In the genomic region with DNA sequence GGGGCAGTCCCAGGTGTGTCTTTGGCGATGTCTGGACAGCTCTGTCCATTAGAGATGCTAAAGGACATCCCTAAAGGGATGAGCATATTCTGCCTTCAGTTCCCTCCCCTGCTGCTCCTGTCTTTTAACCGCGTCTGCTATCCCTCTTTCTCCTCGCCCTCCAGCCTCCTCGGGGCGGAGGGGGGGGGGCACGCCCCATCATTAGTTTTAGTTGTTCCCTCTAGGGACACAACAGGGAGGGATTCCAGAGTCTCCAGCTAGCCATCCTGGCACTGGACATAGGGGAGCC, we compare ENCODE assay signal across 8 cellular contexts. TPM values are rescaled to one million over a fixed set of nuclear protein-coding genes. Genes with fewer than 3 reads are reported as not detected.
DNase-seq lines count a peak whose midpoint lies in the region; ATAC-seq and TF ChIP-seq lines count a peak whose summit lies in the region.

No MANE protein-coding gene starts in this region.

- peak overlapping the region; percentile 76 for H3K4me3 ChIP-seq in CD8-positive, alpha-beta T cell (ENCODE audit: low read depth, low read length)
- H3K4me3 ChIP-seq in PC-3 (ENCODE audit: low read length) (peak overlapping the region; percentile 84), epithelial cell of esophagus (ENCODE audit: low read length) (peak overlapping the region; percentile 71), ovary (peak overlapping the region; percentile 52)

- H3K9me3 ChIP-seq in CD8-positive, alpha-beta T cell (ENCODE audit: low read length): no peaks in the 10 kb centered on the region
- H3K9me3 ChIP-seq in PC-3 (ENCODE audit: low read length) (no peaks in the 10 kb centered on the region), ovary (no peaks in the 10 kb centered on the region)

- H3K9ac ChIP-seq in PC-3 (ENCODE audit: low read length): peak overlapping the region; percentile 92

- POLR2A ChIA-PET in CD8-positive, alpha-beta T cell (lab: Charles Lee): interaction anchor here (1.0 to 2.0 kb wide), 2 partner anchors 11 to 12 kb away, joined by 3 to 4 read pairs; no protein-coding TSS in a partner anchor
- POLR2A ChIA-PET in PC-3 (lab: Charles Lee; ENCODE audit: unreplicated experiment): interaction anchor here (0.7 kb wide), 1 partner anchor 10 kb away, joined by 13 read pairs; no protein-coding TSS in a partner anchor

- no peak for ATAC-seq in CD8-positive, alpha-beta T cell
- ATAC-seq in PC-3 (peak; percentile 5), HG02763 (IDR thresholded peaks at IDR 0.05; ENCODE audit: unreplicated experiment) (no peak), GM19035 (IDR thresholded peaks at IDR 0.05; ENCODE audit: unreplicated experiment) (no peak)

- H3K36me3 ChIP-seq in CD8-positive, alpha-beta T cell (ENCODE audit: insufficient read depth, low read length): peaks cover 14% of the 10 kb centered on the region
- H3K36me3 ChIP-seq in PC-3 (ENCODE audit: low read depth, low read length) (peaks cover 26% of the 10 kb centered on the region), ovary (no peaks in the 10 kb centered on the region)

- no peaks in the 10 kb centered on the region for H3K9me3 Mint-ChIP-seq in CD8-positive, alpha-beta T cell

- no peaks in the 10 kb centered on the region for H4K20me1 ChIP-seq in PC-3 (ENCODE audit: low read length)

- in situ Hi-C loops in GM13977 (cut with MboI; ENCODE audit: low pct_unique_long_range_greater_than_20kb, low sequenced_read_pairs, unreplicated experiment): loop anchor here (25.0 kb wide), 1 partner anchor 622 kb away; no protein-coding TSS in a partner anchor

- intact Hi-C loops in CD8-positive, alpha-beta T cell (cut with DNase I, micrococcal nuclease): loop anchor here (5.0 to 10.0 kb wide), 5 partner anchors 1033 to 1896 kb away; a partner anchor contains a TSS
- intact Hi-C loops in PC-3 (cut with micrococcal nuclease) (loop anchor here (5.0 kb wide), 3 partner anchors 72 to 297 kb away; no protein-coding TSS in a partner anchor), ovary (cut with DNase I) (loop anchor here in 2 of 4 donors (5.0 kb wide), 1 partner anchor 227 kb away; no protein-coding TSS in a partner anchor)

- peak overlapping the region; percentile 88 for H3K4me3 Mint-ChIP-seq in CD8-positive, alpha-beta T cell

- no peak for TF ChIP-seq EP300 in ovary (IDR thresholded peaks at IDR 0.05)

- peak overlapping the region; percentile 97 for H3K4me2 ChIP-seq in PC-3 (ENCODE audit: low read length)

- H3K4me1 ChIP-seq in CD8-positive, alpha-beta T cell (ENCODE audit: insufficient read depth, low read length): peaks cover 24% of the 10 kb centered on the region
- H3K4me1 ChIP-seq in PC-3 (ENCODE audit: insufficient read depth, low read length) (peaks cover 33% of the 10 kb centered on the region), ovary (ENCODE audit: insufficient read depth) (no peaks in the 10 kb centered on the region)

- peak overlapping the region; percentile 87 for H3K27ac ChIP-seq in CD8-positive, alpha-beta T cell (ENCODE audit: low read depth, low read length)
- peak overlapping the region; percentile 43 for H3K27ac ChIP-seq in PC-3 (ENCODE audit: low read length)
- peak overlapping the region; percentile 17 to 83 for H3K27ac ChIP-seq in ovary

- no peaks in the 10 kb centered on the region for H3K27me3 Mint-ChIP-seq in CD8-positive, alpha-beta T cell (ENCODE audit: low read depth)

- H3K27me3 ChIP-seq in CD8-positive, alpha-beta T cell (ENCODE audit: insufficient read depth, low read length): no peaks in the 10 kb centered on the region
- no peaks in the 10 kb centered on the region for H3K27me3 ChIP-seq in PC-3 (ENCODE audit: low read length)
- H3K27me3 ChIP-seq in ovary: no peaks in the 10 kb centered on the region

- no peak for DNase-seq in CD8-positive, alpha-beta T cell
- DNase-seq in PC-3 (no peak), epithelial cell of esophagus (ENCODE audit: low read depth) (no peak), ovary (peak in 1 of 5 donors; percentile 22), GM13977 (ENCODE audit: low spot score) (no peak)
- no peak for DNase-seq in stimulated activated CD4-positive, alpha-beta T cell treated with anti-CD3 and anti-CD28 coated beads, Interleukin-1b, Interleukin-23, amount 100 ng/mL, for 48 hours

- peak overlapping the region; percentile 88 for H2AFZ ChIP-seq in PC-3 (ENCODE audit: low read length)

- H3K9me2 ChIP-seq in PC-3 (replicated peaks; ENCODE audit: low read length): no peaks in the 10 kb centered on the region

- H3K4me1 Mint-ChIP-seq in CD8-positive, alpha-beta T cell (ENCODE audit: low read depth): peaks cover 39% of the 10 kb centered on the region

- no TSS peak for BruUV-seq in PC-3 (replicated peaks; lab: Mats Ljungman, UMichigan)

- peak overlapping the region; percentile 97 for H3K27ac Mint-ChIP-seq in CD8-positive, alpha-beta T cell

- peaks cover 13% of the 10 kb centered on the region for H3F3A ChIP-seq in PC-3 (ENCODE audit: low read length, unreplicated experiment)

- CTCF ChIA-PET in CD8-positive, alpha-beta T cell (lab: Charles Lee): interaction anchor here (0.8 to 3.0 kb wide), 4 partner anchors 12 to 28 kb away, joined by 3 to 10 read pairs (median 4); no protein-coding TSS in a partner anchor
- CTCF ChIA-PET in PC-3 (lab: Charles Lee): interaction anchor here (0.5 to 0.6 kb wide), 4 partner anchors 16 to 377 kb away, joined by 3 read pairs; no protein-coding TSS in a partner anchor

- peaks cover 37% of the 10 kb centered on the region for H3K36me3 Mint-ChIP-seq in CD8-positive, alpha-beta T cell

- TF ChIP-seq POLR2A in ovary (IDR thresholded peaks at IDR 0.05): no peak

- H3K79me2 ChIP-seq in PC-3 (ENCODE audit: low read length): peaks cover 11% of the 10 kb centered on the region

- 26 to 53% (median 36%) methylated on average over 7 of the region's 7 CpGs for WGBS in ovary, 3 donors

- no peak for TF ChIP-seq CTCF in CD8-positive, alpha-beta T cell (IDR thresholded peaks at IDR 0.05)
- no peak for TF ChIP-seq CTCF in PC-3 (conservative IDR thresholded peaks at IDR 0.05; ENCODE audit: low read depth, low read length)
- no peak for TF ChIP-seq CTCF in epithelial cell of esophagus (IDR thresholded peaks at IDR 0.05; ENCODE audit: insufficient read depth, low read depth, low read length, missing control alignments)
- no peak for TF ChIP-seq CTCF in ovary (IDR thresholded peaks at IDR 0.05)
- TF ChIP-seq CTCF in GM13977 (IDR thresholded peaks at IDR 0.05; ENCODE audit: extremely low read depth, insufficient read depth, missing control alignments): no peak

RNA-seq across cellular contexts. Expression of a gene that starts 1.1 kb away (rescaled TPM):
- 100 to 1,000 TPM; 104 to 106 TPM for total RNA-seq in CD8-positive, alpha-beta T cell
- total RNA-seq in PC-3 (2014; rRNA removed) (28.6 and 30.3 TPM in 2 replicates), ovary (10 to 100 TPM; 13.4 to 19.3 (median 16.2) TPM)
- 10 to 100 TPM; 12.3 to 33.5 TPM for polyA plus RNA-seq in ovary
